Comparison of ENCODE assay signal across 1 cellular context in the genomic region with DNA sequence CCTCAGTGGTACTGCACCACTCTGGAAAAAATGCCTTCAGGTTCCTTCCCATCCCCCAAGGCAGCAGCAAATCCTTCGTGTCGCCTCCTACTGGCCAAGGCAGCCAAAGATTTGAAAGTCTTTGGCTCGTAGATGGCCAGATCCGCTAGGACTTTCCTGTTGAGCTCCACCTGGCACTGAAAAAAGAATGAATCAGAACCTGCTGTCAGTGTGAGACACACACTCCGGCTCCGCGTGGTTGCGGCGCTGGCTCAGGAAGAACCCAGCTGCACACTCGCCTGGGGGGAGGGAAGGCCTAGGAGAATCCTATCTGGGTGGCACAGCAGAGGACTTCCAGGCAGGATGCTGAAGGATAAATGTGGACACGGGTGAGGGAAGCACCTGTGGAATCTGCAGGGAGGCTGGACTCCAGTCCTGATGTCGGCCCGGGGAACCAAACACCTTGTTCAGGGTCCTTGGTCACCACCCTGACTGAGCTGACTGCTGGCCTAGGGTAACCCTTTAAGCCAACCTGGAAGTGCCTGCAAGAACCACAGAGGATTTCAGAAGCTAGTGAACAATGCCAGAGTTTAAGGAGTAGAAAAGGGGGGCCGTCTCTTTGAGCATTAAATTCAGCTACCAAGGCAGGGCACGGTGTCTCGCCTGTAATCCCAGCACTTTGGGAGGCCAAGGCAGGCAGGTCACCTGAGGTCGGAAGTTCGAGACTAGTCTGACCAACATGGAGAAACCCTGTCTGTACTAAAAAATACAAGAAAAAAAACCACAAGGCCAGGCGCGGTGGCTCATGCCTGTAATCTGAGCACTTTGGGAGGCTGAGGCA.
TF ChIP-seq lines count a peak whose summit lies in the region.

No MANE protein-coding gene starts in this region.

TF ChIP-seq in Ishikawa, 13 proteins besides CTCF, POLR2A, EP300 and RAD21 (continued from another document):
- TF ChIP-seq, protein P1, sequence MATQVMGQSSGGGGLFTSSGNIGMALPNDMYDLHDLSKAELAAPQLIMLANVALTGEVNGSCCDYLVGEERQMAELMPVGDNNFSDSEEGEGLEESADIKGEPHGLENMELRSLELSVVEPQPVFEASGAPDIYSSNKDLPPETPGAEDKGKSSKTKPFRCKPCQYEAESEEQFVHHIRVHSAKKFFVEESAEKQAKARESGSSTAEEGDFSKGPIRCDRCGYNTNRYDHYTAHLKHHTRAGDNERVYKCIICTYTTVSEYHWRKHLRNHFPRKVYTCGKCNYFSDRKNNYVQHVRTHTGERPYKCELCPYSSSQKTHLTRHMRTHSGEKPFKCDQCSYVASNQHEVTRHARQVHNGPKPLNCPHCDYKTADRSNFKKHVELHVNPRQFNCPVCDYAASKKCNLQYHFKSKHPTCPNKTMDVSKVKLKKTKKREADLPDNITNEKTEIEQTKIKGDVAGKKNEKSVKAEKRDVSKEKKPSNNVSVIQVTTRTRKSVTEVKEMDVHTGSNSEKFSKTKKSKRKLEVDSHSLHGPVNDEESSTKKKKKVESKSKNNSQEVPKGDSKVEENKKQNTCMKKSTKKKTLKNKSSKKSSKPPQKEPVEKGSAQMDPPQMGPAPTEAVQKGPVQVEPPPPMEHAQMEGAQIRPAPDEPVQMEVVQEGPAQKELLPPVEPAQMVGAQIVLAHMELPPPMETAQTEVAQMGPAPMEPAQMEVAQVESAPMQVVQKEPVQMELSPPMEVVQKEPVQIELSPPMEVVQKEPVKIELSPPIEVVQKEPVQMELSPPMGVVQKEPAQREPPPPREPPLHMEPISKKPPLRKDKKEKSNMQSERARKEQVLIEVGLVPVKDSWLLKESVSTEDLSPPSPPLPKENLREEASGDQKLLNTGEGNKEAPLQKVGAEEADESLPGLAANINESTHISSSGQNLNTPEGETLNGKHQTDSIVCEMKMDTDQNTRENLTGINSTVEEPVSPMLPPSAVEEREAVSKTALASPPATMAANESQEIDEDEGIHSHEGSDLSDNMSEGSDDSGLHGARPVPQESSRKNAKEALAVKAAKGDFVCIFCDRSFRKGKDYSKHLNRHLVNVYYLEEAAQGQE (IDR thresholded peaks at IDR 0.05; ENCODE audit: low read depth) = no peak
- TF ChIP-seq TAF1 (IDR thresholded peaks at IDR 0.05; ENCODE audit: low read depth) (no peak), CREB1 (IDR thresholded peaks at IDR 0.05; ENCODE audit: low read depth) (no peak), YY1 (IDR thresholded peaks at IDR 0.05; ENCODE audit: low read depth) (no peak), TEAD4 (IDR thresholded peaks at IDR 0.05) (no peak), FOXM1 (IDR thresholded peaks at IDR 0.05; ENCODE audit: borderline replicate concordance, low read depth) (no peak)
TF ChIP-seq in Ishikawa: peak in this region for 0.
